Comparison of ENCODE assay signal across 15 cellular contexts in genomic region chr3:29026301-29026700, GRCh38.
DNase-seq lines count a peak whose midpoint lies in the region; ATAC-seq, FAIRE-seq and TF ChIP-seq lines count a peak whose summit lies in the region.
"Had no signal": no experiment of that assay in that cellular context is flagged by ENCODE, and none has a peak within 500 bp of the region (broad histone marks: within the 10 kb centered on the region; RNA-seq: fewer than 3 reads in every experiment).

No MANE protein-coding gene starts in this region.

- no peaks in the 10 kb centered on the region for H3K27me3 ChIP-seq in dorsolateral prefrontal cortex
- H3K27me3 ChIP-seq: gastrocnemius medialis, upper lobe of right lung had no signal

- H3K27ac ChIP-seq in kidney (ENCODE audit: low read depth in 2 of 2, low read length in 2 of 2) (no peak overlapping the region), dorsolateral prefrontal cortex (no peak overlapping the region)
- H3K27ac ChIP-seq: gastrocnemius medialis, upper lobe of right lung had no signal

- no peak for DNase-seq in activated naive CD4-positive, alpha-beta T cell treated with anti-CD3 and anti-CD28 coated beads, Interleukin-2, amount 50 U/mL, for 72 hours (ENCODE audit: low spot score in 2 of 2)
- no peak for DNase-seq in activated naive CD4-positive, alpha-beta T cell treated with anti-CD3 and anti-CD28 coated beads, Interleukin-2, amount 10 ng/mL, durations not matched to agents 7 days and 5 days
- DNase-seq in NCI-H446 (lab: John Stamatoyannopoulos, UW) = no peak
- no peak for DNase-seq in NCI-H146 (lab: John Stamatoyannopoulos, UW)
- DNase-seq in kidney = no peak
- no peak for DNase-seq in dorsolateral prefrontal cortex
- DNase-seq: cerebellar nuclear complex, gastrocnemius medialis, HFFc6, mesenchymal stem cell, T-helper 9 cell, upper lobe of right lung had no signal

- peaks cover 0 to 4% of the 10 kb centered on the region in 2 donors for H3K9me3 ChIP-seq in kidney (ENCODE audit: control insufficient read depth in 1 of 2, low read length in 2 of 2)
- H3K9me3 ChIP-seq: gastrocnemius medialis, upper lobe of right lung had no signal

- H3K4me1 ChIP-seq in kidney (ENCODE audit: control insufficient read depth in 1 of 2, insufficient read depth in 1 of 2, low read depth in 1 of 2, low read length in 2 of 2) = no peaks in the 10 kb centered on the region
- H3K4me1 ChIP-seq: gastrocnemius medialis, upper lobe of right lung had no signal

- CTCF ChIA-PET in activated naive CD4-positive, alpha-beta T cell treated with anti-CD3 and anti-CD28 coated beads, Interleukin-2, amount 10 ng/mL, durations not matched to agents 7 days and 5 days (lab: Charles Lee) = no interaction called here

- H3K36me3 ChIP-seq in kidney (ENCODE audit: control insufficient read depth in 1 of 2, insufficient read depth in 2 of 2, low read length in 2 of 2) = no peaks in the 10 kb centered on the region
- H3K36me3 ChIP-seq: gastrocnemius medialis, upper lobe of right lung had no signal

- TF ChIP-seq CTCF in kidney (IDR thresholded peaks at IDR 0.05; ENCODE audit: borderline replicate concordance, extremely low read depth, insufficient read depth) = no peak
- no peak for TF ChIP-seq CTCF in dorsolateral prefrontal cortex (IDR thresholded peaks at IDR 0.05 in 54 of 56, conservative IDR thresholded peaks at IDR 0.05 in 2 of 56; ENCODE audit: low read depth in 1 of 56, partially characterized antibody in 56 of 56)

- FAIRE-seq in kidney (lab: Jason Lieb, UNC) = no peak

- H3K4me3 Mint-ChIP-seq in activated naive CD4-positive, alpha-beta T cell treated with anti-CD3 and anti-CD28 coated beads, Interleukin-2, amount 10 ng/mL, durations not matched to agents 7 days and 5 days = no peak overlapping the region
- H3K4me3 Mint-ChIP-seq: HFFc6 had no signal

- H3K36me3 Mint-ChIP-seq in activated naive CD4-positive, alpha-beta T cell treated with anti-CD3 and anti-CD28 coated beads, Interleukin-2, amount 50 U/mL, for 72 hours = peaks cover 0 to 6% of the 10 kb centered on the region in 2 donors
- no peaks in the 10 kb centered on the region for H3K36me3 Mint-ChIP-seq in activated naive CD4-positive, alpha-beta T cell treated with anti-CD3 and anti-CD28 coated beads, Interleukin-2, amount 10 ng/mL, durations not matched to agents 7 days and 5 days

- H3K9me3 Mint-ChIP-seq in activated naive CD4-positive, alpha-beta T cell treated with anti-CD3 and anti-CD28 coated beads, Interleukin-2, amount 50 U/mL, for 72 hours = peaks cover 6 to 8% of the 10 kb centered on the region in 2 donors
- no peaks in the 10 kb centered on the region for H3K9me3 Mint-ChIP-seq in activated naive CD4-positive, alpha-beta T cell treated with anti-CD3 and anti-CD28 coated beads, Interleukin-2, amount 10 ng/mL, durations not matched to agents 7 days and 5 days
- H3K9me3 Mint-ChIP-seq: HFFc6 had no signal

- ATAC-seq in activated naive CD4-positive, alpha-beta T cell treated with anti-CD3 and anti-CD28 coated beads, Interleukin-2, amount 50 U/mL, for 72 hours = peak; percentile 50 to 99
- peak; percentile 98 for ATAC-seq in GM21737 (IDR thresholded peaks at IDR 0.05; ENCODE audit: unreplicated experiment)
- ATAC-seq in HG03175 (IDR thresholded peaks at IDR 0.05; ENCODE audit: unreplicated experiment) = peak; percentile 97
- ATAC-seq: gastrocnemius medialis, upper lobe of right lung had no signal

- H3K4me3 ChIP-seq in kidney (ENCODE audit: low read length in 2 of 2) (no peak overlapping the region), dorsolateral prefrontal cortex (no peak overlapping the region)
- H3K4me3 ChIP-seq: gastrocnemius medialis, upper lobe of right lung had no signal

- intact Hi-C loops in kidney (cut with DNase I) (no loop called here), dorsolateral prefrontal cortex (cut with DNase I) (no loop called here)

- no peak overlapping the region for H3K9ac ChIP-seq in kidney (ENCODE audit: low read length in 2 of 2)

- no peaks in the 10 kb centered on the region for H3K4me1 Mint-ChIP-seq in activated naive CD4-positive, alpha-beta T cell treated with anti-CD3 and anti-CD28 coated beads, Interleukin-2, amount 10 ng/mL, durations not matched to agents 7 days and 5 days

- H3K27ac Mint-ChIP-seq in activated naive CD4-positive, alpha-beta T cell treated with anti-CD3 and anti-CD28 coated beads, Interleukin-2, amount 50 U/mL, for 72 hours = peak overlapping the region in 1 of 2 donors; percentile 81
- H3K27ac Mint-ChIP-seq in activated naive CD4-positive, alpha-beta T cell treated with anti-CD3 and anti-CD28 coated beads, Interleukin-2, amount 10 ng/mL, durations not matched to agents 7 days and 5 days = no peak overlapping the region
- H3K27ac Mint-ChIP-seq: HFFc6, progenitor cell of endocrine pancreas had no signal

- H3K27me3 Mint-ChIP-seq in activated naive CD4-positive, alpha-beta T cell treated with anti-CD3 and anti-CD28 coated beads, Interleukin-2, amount 10 ng/mL, durations not matched to agents 7 days and 5 days = no peaks in the 10 kb centered on the region
- H3K27me3 Mint-ChIP-seq: progenitor cell of endocrine pancreas had no signal
